In genomic region chr12:26029741-26030033, GRCh38 we compare ENCODE assay signal across 15 cellular contexts.
DNase-seq lines count a peak whose midpoint lies in the region; ATAC-seq, FAIRE-seq and TF ChIP-seq lines count a peak whose summit lies in the region.
"Had no signal": no experiment of that assay in that cellular context is flagged by ENCODE, and none has a peak within 500 bp of the region (broad histone marks: within the 10 kb centered on the region; RNA-seq: fewer than 3 reads in every experiment).

No MANE protein-coding gene starts in this region.

- 43 to 44% methylated on average over 3 of the region's 3 CpGs for WGBS in transverse colon (ENCODE audit: low coverage in 1 of 2), 2 donors

- H3K27ac ChIP-seq in astrocyte (ENCODE audit: low read depth, low read length): no peak overlapping the region
- peak overlapping the region in 3 of 4 donors; percentile 25 to 39 (median 27) for H3K27ac ChIP-seq in transverse colon
- no peak overlapping the region for H3K27ac ChIP-seq in substantia nigra (ENCODE audit: low read depth, low read length, poor library complexity, severe bottlenecking)

- H2AFZ ChIP-seq in astrocyte (ENCODE audit: low read depth, low read length): no peak overlapping the region

- no peaks in the 10 kb centered on the region for H3K36me3 ChIP-seq in astrocyte (ENCODE audit: insufficient read depth, low read length)
- no peaks in the 10 kb centered on the region for H3K36me3 ChIP-seq in transverse colon
- H3K36me3 ChIP-seq: BE2C had no signal

- H4K20me1 ChIP-seq in astrocyte (ENCODE audit: insufficient read depth, low read length): peaks cover 27% of the 10 kb centered on the region

- no peaks in the 10 kb centered on the region for H3K27me3 Mint-ChIP-seq in astrocyte (ENCODE audit: low read depth, unreplicated experiment)

- H3K79me2 ChIP-seq in astrocyte (ENCODE audit: insufficient read depth, low read length): peaks cover 80% of the 10 kb centered on the region

- H3K9me3 Mint-ChIP-seq in astrocyte (ENCODE audit: unreplicated experiment): no peaks in the 10 kb centered on the region
- H3K9me3 Mint-ChIP-seq: CD8-positive, alpha-beta T cell had no signal

- TF ChIP-seq POLR2A in transverse colon (IDR thresholded peaks at IDR 0.05): no peak

- in situ Hi-C loops in transverse colon (cut with MboI; ENCODE audit: low pct_ligation_motif_present in 1 of 4, low pct_unique_long_range_greater_than_20kb in 1 of 4, low sequenced_read_pairs in 3 of 4): loop anchor here in 2 of 4 donors (10.0 to 25.0 kb wide), 2 partner anchors 592 to 595 kb away; no protein-coding TSS in a partner anchor

- H3K4me2 ChIP-seq in astrocyte (ENCODE audit: low read length): no peak overlapping the region

- H3K27me3 ChIP-seq in astrocyte (ENCODE audit: insufficient read depth, low read length): no peaks in the 10 kb centered on the region
- H3K27me3 ChIP-seq in transverse colon: no peaks in the 10 kb centered on the region
- H3K27me3 ChIP-seq: BE2C had no signal

- H3K4me3 Mint-ChIP-seq in astrocyte (ENCODE audit: unreplicated experiment): no peak overlapping the region
- H3K4me3 Mint-ChIP-seq: CD8-positive, alpha-beta T cell had no signal

- FAIRE-seq in astrocyte (lab: Jason Lieb, UNC) (no peak), islet of Langerhans (lab: Jason Lieb, UNC) (peak; percentile 99)
- FAIRE-seq: D721Med had no signal

- intact Hi-C loops in transverse colon (cut with DNase I; ENCODE audit: low total_unique reads): loop anchor here (5.0 kb wide), 2 partner anchors 72 to 592 kb away; partner anchors contain the start of gene RASSF8

- H3K9ac ChIP-seq in astrocyte (ENCODE audit: low read length): no peak overlapping the region

- no peak for TF ChIP-seq CTCF in astrocyte (IDR thresholded peaks at IDR 0.05; ENCODE audit: insufficient read depth, low read depth, low read length)
- no peak for TF ChIP-seq CTCF in transverse colon (IDR thresholded peaks at IDR 0.05)

- no peaks in the 10 kb centered on the region for H3K36me3 Mint-ChIP-seq in astrocyte (ENCODE audit: low read depth, unreplicated experiment)
- H3K36me3 Mint-ChIP-seq: CD8-positive, alpha-beta T cell had no signal

- H3K9me3 ChIP-seq in astrocyte (ENCODE audit: insufficient read depth, low read depth, low read length) (no peaks in the 10 kb centered on the region), transverse colon (no peaks in the 10 kb centered on the region)
- H3K9me3 ChIP-seq: BE2C had no signal

- no peak for TF ChIP-seq EP300 in transverse colon (IDR thresholded peaks at IDR 0.05; ENCODE audit: low read depth)

- DNase-seq in M059J (ENCODE audit: low read depth) (peak; percentile 58), astrocyte (ENCODE audit: low read depth) (peak; percentile 59), transverse colon (no peak), NCI-H1048 (lab: John Stamatoyannopoulos, UW) (no peak), NCI-H526 (lab: John Stamatoyannopoulos, UW) (no peak), substantia nigra (lab: John Stamatoyannopoulos, UW) (no peak)
- DNase-seq: GOT3, NCI-H1092 treated with DMSO at 0.1 percent for 48 hours, NCI-H1694, SIG-M5 had no signal

- no peaks in the 10 kb centered on the region for H3K4me1 ChIP-seq in astrocyte (ENCODE audit: insufficient read depth, low read length)
- H3K4me1 ChIP-seq in transverse colon: peaks cover 5 to 33% (median 8%) of the 10 kb centered on the region in 4 donors
- H3K4me1 ChIP-seq: BE2C had no signal

- no peak overlapping the region for H3K27ac Mint-ChIP-seq in astrocyte (ENCODE audit: unreplicated experiment)
- H3K27ac Mint-ChIP-seq: CD8-positive, alpha-beta T cell had no signal

- H3K4me3 ChIP-seq in astrocyte (ENCODE audit: insufficient read depth, low read depth, low read length) (no peak overlapping the region), transverse colon (no peak overlapping the region)

- no peak for ATAC-seq in GM21360 (IDR thresholded peaks at IDR 0.05; ENCODE audit: unreplicated experiment)
- ATAC-seq: CD8-positive, alpha-beta T cell had no signal

- H3K4me1 Mint-ChIP-seq in astrocyte (ENCODE audit: low read depth, unreplicated experiment): peaks cover 9% of the 10 kb centered on the region

Comparison
In these comparisons a context has a peak if more than half of its experiments do, and no peak if none do; other contexts are left out.
1. DNase-seq: peak in M059J (single experiment) and astrocyte (single experiment); none in transverse colon (single experiment), NCI-H1048 (single experiment), NCI-H526 (0 of 2) and substantia nigra (0 of 49).
2. H3K27ac ChIP-seq: peak in transverse colon (3 of 4); none in astrocyte (single experiment) and substantia nigra (single experiment).